In genomic region chr1:26696191-26696644, GRCh38 we compare ENCODE assay signal across 8 cellular contexts. TPM values are rescaled to one million over a fixed set of nuclear protein-coding genes. Genes with fewer than 3 reads are reported as not detected.
DNase-seq lines count a peak whose midpoint lies in the region; ATAC-seq and TF ChIP-seq lines count a peak whose summit lies in the region.

No MANE protein-coding gene starts in this region.

- H3K4me3 ChIP-seq in SK-N-MC, result peak overlapping the region; percentile 93
- H3K4me3 ChIP-seq in fibroblast of mammary gland (ENCODE audit: control insufficient read depth, low read depth, low read length), result peak overlapping the region; percentile 67
- H3K4me3 ChIP-seq in prostate gland, result peak overlapping the region; percentile 89 to 95

- H3K36me3 ChIP-seq in SK-N-MC (ENCODE audit: insufficient read depth, low read length), result 0 out of 2 replicates have a peak, but pooled peaks cover 7% of the 10 kb centered on the region
- H3K36me3 ChIP-seq in prostate gland, result no peaks in the 10 kb centered on the region

- H3K9ac ChIP-seq in SK-N-MC (ENCODE audit: insufficient read length), result peak overlapping the region; percentile 98

- peak overlapping the region; percentile 87 for H3K27ac ChIP-seq in SK-N-MC
- H3K27ac ChIP-seq in prostate gland, result peak overlapping the region; percentile 91 to 99

- no peaks in the 10 kb centered on the region for H3K27me3 ChIP-seq in prostate gland (replicated peaks; ENCODE audit: insufficient read depth)

- peaks cover 27% of the 10 kb centered on the region for H3K4me1 ChIP-seq in prostate gland (replicated peaks)

- ATAC-seq in GM21528 (IDR thresholded peaks at IDR 0.05; ENCODE audit: low FRiP score, unreplicated experiment), result peak; percentile 0
- no peak for ATAC-seq in omental fat pad (ENCODE audit: low FRiP score)
- no peak for ATAC-seq in GM21423 (IDR thresholded peaks at IDR 0.05; ENCODE audit: unreplicated experiment)

- no peaks in the 10 kb centered on the region for H3K9me3 ChIP-seq in SK-N-MC (ENCODE audit: low read depth, low read length)
- H3K9me3 ChIP-seq in prostate gland, result no peaks in the 10 kb centered on the region

- 0% methylated on average over 10 of the region's 60 CpGs for WGBS in prostate gland

- TF ChIP-seq POLR2A in prostate gland (IDR thresholded peaks at IDR 0.05), result no peak

- intact Hi-C loops in prostate gland (cut with DNase I), result loop anchor here (10.0 kb wide), 1 partner anchor 169 kb away; the partner anchor contains the start of gene SFN

- DNase-seq in SK-N-MC (ENCODE audit: low read depth, low spot score) (no peak), fibroblast of mammary gland (ENCODE audit: low read depth) (no peak), prostate gland (ENCODE audit: low spot score) (no peak), NCI-H774 (lab: John Stamatoyannopoulos, UW) (no peak), H4 (ENCODE audit: low spot score) (no peak), omental fat pad (ENCODE audit: low spot score) (no peak)

- TF ChIP-seq CTCF in fibroblast of mammary gland (conservative IDR thresholded peaks at IDR 0.05; ENCODE audit: control insufficient read depth, insufficient read depth, low read depth, low read length), result no peak
- TF ChIP-seq CTCF in prostate gland (IDR thresholded peaks at IDR 0.05), result no peak
- no peak for TF ChIP-seq CTCF in omental fat pad (IDR thresholded peaks at IDR 0.05)

RNA-seq across cellular contexts. Expression of gene ARID1A, which starts 0.4 kb away (rescaled TPM):
- total RNA-seq in prostate gland (10 to 100 TPM; 71.4 to 92.8 TPM), omental fat pad (10 to 100 TPM; 25.8 to 48.4 (median 40.6) TPM)
- total RNA-seq in H4 (2014; rRNA removed; shearing (Covaris generic)), result 10.7 and 13.0 TPM in 2 replicates
